ENCODE assay signal across 9 cellular contexts in genomic region chr6:43263314-43264178, GRCh38. TPM values are rescaled to one million over a fixed set of nuclear protein-coding genes. Genes with fewer than 3 reads are reported as not detected.
DNase-seq lines count a peak whose midpoint lies in the region; ATAC-seq lines count a peak whose summit lies in the region.
"Had no signal": no experiment of that assay in that cellular context is flagged by ENCODE, and none has a peak within 500 bp of the region (broad histone marks: within the 10 kb centered on the region; RNA-seq: fewer than 3 reads in every experiment).

No MANE protein-coding gene starts in this region.

- no peaks in the 10 kb centered on the region for H3K36me3 Mint-ChIP-seq in activated CD4-positive, alpha-beta memory T cell treated with anti-CD3 and anti-CD28 coated beads, Interleukin-2, amount 10 ng/mL, durations not matched to agents 7 days and 5 days (ENCODE audit: low read depth)
- H3K36me3 Mint-ChIP-seq in memory B cell: no peaks in the 10 kb centered on the region

- no peaks in the 10 kb centered on the region for H3K4me1 Mint-ChIP-seq in activated CD4-positive, alpha-beta memory T cell treated with anti-CD3 and anti-CD28 coated beads, Interleukin-2, amount 10 ng/mL, durations not matched to agents 7 days and 5 days
- H3K4me1 Mint-ChIP-seq in memory B cell: peaks cover 9% of the 10 kb centered on the region

- H3K27ac Mint-ChIP-seq in activated CD4-positive, alpha-beta memory T cell treated with anti-CD3 and anti-CD28 coated beads, Interleukin-2, amount 10 ng/mL, durations not matched to agents 7 days and 5 days: no peak overlapping the region
- H3K27ac Mint-ChIP-seq in memory B cell: no peak overlapping the region

- DNase-seq in GM03348 (ENCODE audit: low spot score): peak; percentile 93
- peak; percentile 27 for DNase-seq in NCI-H526 treated with DMSO at 0.1 percent for 48 hours (lab: John Stamatoyannopoulos, UW)
- peak; percentile 82 for DNase-seq in activated CD4-positive, alpha-beta memory T cell treated with anti-CD3 and anti-CD28 coated beads, Interleukin-2, amount 10 ng/mL, durations not matched to agents 7 days and 5 days
- peak; percentile 65 for DNase-seq in effector CD4-positive, alpha-beta T cell
- peak; percentile 75 to 77 for DNase-seq in memory B cell (ENCODE audit: low spot score in 2 of 2)
- peak; percentile 51 to 53 for DNase-seq in stimulated activated CD8-positive, alpha-beta memory T cell treated with anti-CD3 and anti-CD28 coated beads, Interleukin-4, amount 100 ng/mL, for 1 hour (ENCODE audit: low read depth in 2 of 2, low spot score in 1 of 2)

- CTCF ChIA-PET in activated CD4-positive, alpha-beta memory T cell treated with anti-CD3 and anti-CD28 coated beads, Interleukin-2, amount 10 ng/mL, durations not matched to agents 7 days and 5 days (lab: Charles Lee): interaction anchor here (0.7 to 3.0 kb wide), 8 partner anchors 34 to 242 kb away, joined by 3 to 21 read pairs (median 4); partner anchors contain the start of gene DNPH1

- POLR2A ChIA-PET in activated CD4-positive, alpha-beta memory T cell treated with anti-CD3 and anti-CD28 coated beads, Interleukin-2, amount 10 ng/mL, durations not matched to agents 7 days and 5 days (lab: Charles Lee): interaction anchor here (1.5 kb wide), 1 partner anchor 243 kb away, joined by 5 read pairs; no protein-coding TSS in a partner anchor

- H3K27me3 Mint-ChIP-seq in activated CD4-positive, alpha-beta memory T cell treated with anti-CD3 and anti-CD28 coated beads, Interleukin-2, amount 10 ng/mL, durations not matched to agents 7 days and 5 days: peaks cover 12% of the 10 kb centered on the region
- peaks cover 6% of the 10 kb centered on the region for H3K27me3 Mint-ChIP-seq in memory B cell

- H3K4me3 Mint-ChIP-seq in activated CD4-positive, alpha-beta memory T cell treated with anti-CD3 and anti-CD28 coated beads, Interleukin-2, amount 10 ng/mL, durations not matched to agents 7 days and 5 days: no peak overlapping the region
- no peak overlapping the region for H3K4me3 Mint-ChIP-seq in memory B cell

- ATAC-seq in HG02588 (IDR thresholded peaks at IDR 0.05; ENCODE audit: unreplicated experiment): peak; percentile 57
- peak; percentile 99 for ATAC-seq in memory B cell (ENCODE audit: low read depth)
- no peak for ATAC-seq in HG02938 (IDR thresholded peaks at IDR 0.05; ENCODE audit: unreplicated experiment)

- H3K9me3 Mint-ChIP-seq in activated CD4-positive, alpha-beta memory T cell treated with anti-CD3 and anti-CD28 coated beads, Interleukin-2, amount 10 ng/mL, durations not matched to agents 7 days and 5 days: no peaks in the 10 kb centered on the region
- H3K9me3 Mint-ChIP-seq in memory B cell: no peaks in the 10 kb centered on the region

RNA-seq across cellular contexts. Expression of gene TTBK1, which starts 20.3 kb away (rescaled TPM):
- total RNA-seq in activated CD4-positive, alpha-beta memory T cell treated with anti-CD3 and anti-CD28 coated beads, Interleukin-2, amount 10 ng/mL, durations not matched to agents 7 days and 5 days: under 1 TPM; 0.30 TPM

RNA-seq across cellular contexts. Expression of gene DNPH1, which starts 34.3 kb away (rescaled TPM):
- total RNA-seq in activated CD4-positive, alpha-beta memory T cell treated with anti-CD3 and anti-CD28 coated beads, Interleukin-2, amount 10 ng/mL, durations not matched to agents 7 days and 5 days: 10 to 100 TPM; 39.6 to 42.5 TPM

RNA-seq across cellular contexts. Expression of gene SLC22A7, which starts 34.5 kb away (rescaled TPM):
- not detected for total RNA-seq in activated CD4-positive, alpha-beta memory T cell treated with anti-CD3 and anti-CD28 coated beads, Interleukin-2, amount 10 ng/mL, durations not matched to agents 7 days and 5 days
- total RNA-seq: glomerular endothelial cell had no signal

RNA-seq across cellular contexts. Expression of gene CRIP3, which starts 45.1 kb away (rescaled TPM):
- total RNA-seq in activated CD4-positive, alpha-beta memory T cell treated with anti-CD3 and anti-CD28 coated beads, Interleukin-2, amount 10 ng/mL, durations not matched to agents 7 days and 5 days: under 1 TPM in 1 of 2 experiments, not detected in 1; 0.88 TPM
- total RNA-seq: glomerular endothelial cell had no signal

Comparison
In these comparisons a context has a peak if more than half of its experiments do, and no peak if none do; other contexts are left out.
1. DNase-seq: peak in every context shown above with its lines; median percentile 93 in GM03348; 82 in activated CD4-positive, alpha-beta memory T cell treated with anti-CD3 and anti-CD28 coated beads, Interleukin-2, amount 10 ng/mL, durations not matched to agents 7 days and 5 days; 76 in memory B cell; 65 in effector CD4-positive, alpha-beta T cell; 52 in stimulated activated CD8-positive, alpha-beta memory T cell treated with anti-CD3 and anti-CD28 coated beads, Interleukin-4, amount 100 ng/mL, for 1 hour; 27 in NCI-H526 treated with DMSO at 0.1 percent for 48 hours.